25 cellular contexts compared by ENCODE assay signal in genomic region chr9:78807286-78807685, GRCh38.
"Had no signal": no experiment of that assay in that cellular context is flagged by ENCODE, and none has a peak within 500 bp of the region (broad histone marks: within the 10 kb centered on the region; RNA-seq: fewer than 3 reads in every experiment).

No MANE protein-coding gene starts in this region.

- H3K27me3 ChIP-seq: breast epithelium, esophagus muscularis mucosa, gastroesophageal sphincter, heart left ventricle, left lung, ovary, tibial artery had no signal

- H3K27ac ChIP-seq: breast epithelium, esophagus muscularis mucosa, gastroesophageal sphincter, heart left ventricle, left lung, ovary, prostate gland, tibial artery, VCaP had no signal

- H3K4me3 ChIP-seq: breast epithelium, esophagus muscularis mucosa, gastroesophageal sphincter, heart left ventricle, left lung, lung, ovary, prostate gland, tibial artery had no signal

- H3K36me3 Mint-ChIP-seq: activated CD8-positive, alpha-beta memory T cell treated with anti-CD3 and anti-CD28 coated beads, Interleukin-2, amount 10 ng/mL, durations not matched to agents 7 days and 5 days; naive thymus-derived CD8-positive, alpha-beta T cell had no signal

- H3K36me3 ChIP-seq: breast epithelium, esophagus muscularis mucosa, gastroesophageal sphincter, heart left ventricle, left lung, ovary, prostate gland, tibial artery had no signal

- H3K4me1 Mint-ChIP-seq: activated CD4-positive, alpha-beta T cell treated with anti-CD3 and anti-CD28 coated beads, Interleukin-2, amount 10 ng/mL, durations not matched to agents 24 days and 14 days; activated CD8-positive, alpha-beta memory T cell treated with anti-CD3 and anti-CD28 coated beads, Interleukin-2, amount 10 ng/mL, durations not matched to agents 7 days and 5 days; activated naive CD4-positive, alpha-beta T cell treated with anti-CD3 and anti-CD28 coated beads, Interleukin-2, amount 50 U/mL, for 24 hours; central memory CD8-positive, alpha-beta T cell; naive thymus-derived CD8-positive, alpha-beta T cell had no signal

- ATAC-seq: activated CD4-positive, CD25-positive, alpha-beta regulatory T cell treated with anti-CD3 and anti-CD28 coated beads, Interleukin-2, amount 50 U/mL, for 24 hours; activated CD8-positive, alpha-beta memory T cell treated with anti-CD3 and anti-CD28 coated beads, Interleukin-2, amount 10 ng/mL, durations not matched to agents 7 days and 5 days; activated CD8-positive, alpha-beta T cell treated with anti-CD3 and anti-CD28 coated beads for 36 hours; effector memory CD8-positive, alpha-beta T cell; gastroesophageal sphincter; heart left ventricle; left lung; naive thymus-derived CD8-positive, alpha-beta T cell; right cardiac atrium had no signal

- H3K27me3 Mint-ChIP-seq: activated CD4-positive, alpha-beta T cell treated with anti-CD3 and anti-CD28 coated beads, Interleukin-2, amount 10 ng/mL, durations not matched to agents 24 days and 14 days; activated CD8-positive, alpha-beta memory T cell treated with anti-CD3 and anti-CD28 coated beads, Interleukin-2, amount 10 ng/mL, durations not matched to agents 7 days and 5 days; activated CD8-positive, alpha-beta T cell treated with anti-CD3 and anti-CD28 coated beads for 36 hours; central memory CD8-positive, alpha-beta T cell; effector memory CD8-positive, alpha-beta T cell had no signal

- H3K4me1 ChIP-seq: breast epithelium, esophagus muscularis mucosa, gastroesophageal sphincter, heart left ventricle, left lung, prostate gland, tibial artery had no signal

- DNase-seq: activated CD4-positive, alpha-beta T cell treated with anti-CD3 and anti-CD28 coated beads, Interleukin-2, amount 10 ng/mL, durations not matched to agents 24 days and 14 days; activated CD8-positive, alpha-beta memory T cell treated with anti-CD3 and anti-CD28 coated beads, Interleukin-2, amount 10 ng/mL, durations not matched to agents 7 days and 5 days; activated CD8-positive, alpha-beta T cell treated with anti-CD3 and anti-CD28 coated beads for 36 hours; activated gamma-delta T cell treated with Interleukin-2 at 50 U/mL for 16 hours; effector memory CD8-positive, alpha-beta T cell; heart left ventricle; islet precursor cell; left lung; naive thymus-derived CD8-positive, alpha-beta T cell; ovary; right cardiac atrium; stimulated activated CD4-positive, alpha-beta T cell treated with anti-CD3 and anti-CD28 coated beads, Interleukin-4, amount 100 ng/mL, for 24 hours; substantia nigra; T-helper 2 cell; tibial artery had no signal

- H3K27ac Mint-ChIP-seq: activated CD4-positive, alpha-beta T cell treated with anti-CD3 and anti-CD28 coated beads, Interleukin-2, amount 10 ng/mL, durations not matched to agents 24 days and 14 days; activated CD8-positive, alpha-beta memory T cell treated with anti-CD3 and anti-CD28 coated beads, Interleukin-2, amount 10 ng/mL, durations not matched to agents 7 days and 5 days; activated CD8-positive, alpha-beta T cell treated with anti-CD3 and anti-CD28 coated beads for 36 hours; activated naive CD4-positive, alpha-beta T cell treated with anti-CD3 and anti-CD28 coated beads, Interleukin-2, amount 50 U/mL, for 24 hours; effector memory CD8-positive, alpha-beta T cell; naive thymus-derived CD8-positive, alpha-beta T cell; stimulated activated naive CD8-positive, alpha-beta T cell treated with anti-CD3 and anti-CD28 coated beads, Interleukin-15, Interleukin-2, amounts not matched to agents 100 ng/mL and 50 ng/mL, for 24 hours had no signal

- H3K9me3 Mint-ChIP-seq: activated CD4-positive, alpha-beta T cell treated with anti-CD3 and anti-CD28 coated beads, Interleukin-2, amount 10 ng/mL, durations not matched to agents 24 days and 14 days; activated CD8-positive, alpha-beta T cell treated with anti-CD3 and anti-CD28 coated beads for 36 hours; activated naive CD4-positive, alpha-beta T cell treated with anti-CD3 and anti-CD28 coated beads, Interleukin-2, amount 50 U/mL, for 24 hours; stimulated activated naive CD8-positive, alpha-beta T cell treated with anti-CD3 and anti-CD28 coated beads, Interleukin-15, Interleukin-2, amounts not matched to agents 100 ng/mL and 50 ng/mL, for 24 hours had no signal

- H3K9me3 ChIP-seq: breast epithelium, esophagus muscularis mucosa, gastroesophageal sphincter, heart left ventricle, left lung, ovary, prostate gland, tibial artery had no signal

- H3K4me3 Mint-ChIP-seq: activated CD4-positive, alpha-beta T cell treated with anti-CD3 and anti-CD28 coated beads, Interleukin-2, amount 10 ng/mL, durations not matched to agents 24 days and 14 days; activated CD8-positive, alpha-beta memory T cell treated with anti-CD3 and anti-CD28 coated beads, Interleukin-2, amount 10 ng/mL, durations not matched to agents 7 days and 5 days; activated CD8-positive, alpha-beta T cell treated with anti-CD3 and anti-CD28 coated beads for 36 hours; activated naive CD4-positive, alpha-beta T cell treated with anti-CD3 and anti-CD28 coated beads, Interleukin-2, amount 50 U/mL, for 24 hours; central memory CD8-positive, alpha-beta T cell; effector memory CD8-positive, alpha-beta T cell; naive thymus-derived CD8-positive, alpha-beta T cell; stimulated activated naive CD8-positive, alpha-beta T cell treated with anti-CD3 and anti-CD28 coated beads, Interleukin-15, Interleukin-2, amounts not matched to agents 100 ng/mL and 50 ng/mL, for 24 hours had no signal
